Comparison of ENCODE assay signal across 19 cellular contexts in the genomic region with DNA sequence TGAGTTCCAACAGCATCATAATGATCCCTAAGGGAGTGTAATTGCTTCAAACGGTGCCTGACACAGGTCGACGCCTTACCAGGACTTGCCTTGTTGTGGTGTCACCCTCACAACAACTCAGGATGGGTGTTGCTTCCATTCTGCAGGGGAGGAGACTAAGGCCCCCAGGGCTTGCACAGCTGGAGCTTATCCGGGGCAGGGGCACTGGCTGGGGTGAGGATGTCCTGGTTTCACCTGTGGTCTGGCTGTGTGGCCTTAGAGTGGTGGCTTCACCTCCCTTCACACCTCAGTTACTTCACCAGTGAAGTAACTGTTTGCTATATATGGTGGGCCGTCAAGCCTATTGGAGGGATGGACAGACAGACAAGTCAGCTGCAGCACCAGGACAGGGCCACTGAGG. TPM values are rescaled to one million over a fixed set of nuclear protein-coding genes. Genes with fewer than 3 reads are reported as not detected.
DNase-seq lines count a peak whose midpoint lies in the region; ATAC-seq, FAIRE-seq and TF ChIP-seq lines count a peak whose summit lies in the region.
"Had no signal": no experiment of that assay in that cellular context is flagged by ENCODE, and none has a peak within 500 bp of the region (broad histone marks: within the 10 kb centered on the region; RNA-seq: fewer than 3 reads in every experiment).

No MANE protein-coding gene starts in this region.

- WGBS in HepG2 (ENCODE audit: low lambda C conversion rate): 89% methylated on average over 5 of the region's 5 CpGs
- WGBS in right lobe of liver (ENCODE audit: insufficient coverage, low coverage, low lambda C conversion rate, missing lambda C conversion rate): 72% methylated on average over 3 of the region's 5 CpGs

- FAIRE-seq in HepG2 (lab: Jason Lieb, UNC) (no peak), urothelium cell line (lab: Jason Lieb, UNC) (peak; percentile 91)

- TF ChIP-seq POLR2A in HepG2 (IDR thresholded peaks at IDR 0.05; ENCODE audit: insufficient read depth in 1 of 2, low read depth in 2 of 2, low read length in 2 of 2) (no peak), right lobe of liver (IDR thresholded peaks at IDR 0.05) (no peak), vagina (IDR thresholded peaks at IDR 0.05) (no peak)

- POLR2A ChIA-PET in HepG2 (lab: Yijun Ruan, JAX): interaction anchor here (0.9 to 2.7 kb wide), 11 partner anchors 8 to 231 kb away, joined by 3 to 28 read pairs (median 5); partner anchors contain the start of genes LLGL2 and TMEM94

- DNase-seq in HepG2 (ENCODE audit: low spot score) (no peak), right lobe of liver (no peak), urothelium cell line (ENCODE audit: low spot score) (no peak), medulla oblongata (ENCODE audit: extremely low spot score) (no peak), vagina (ENCODE audit: extremely low spot score in 2 of 2) (no peak), NCI-H187 treated with DMSO at 0.1 percent for 48 hours (lab: John Stamatoyannopoulos, UW) (no peak)
- DNase-seq: ACHN; activated CD4-positive, alpha-beta T cell treated with anti-CD3 and anti-CD28 coated beads, Interleukin-2, amount 10 ng/mL, durations not matched to agents 7 days and 5 days; activated naive CD8-positive, alpha-beta T cell treated with anti-CD3 and anti-CD28 coated beads for 36 hours; activated T-cell treated with anti-CD3 and anti-CD28 coated beads, Interleukin-2, amount 50 U/mL, for 4 hours; CD8-positive, alpha-beta T cell; effector memory CD8-positive, alpha-beta T cell; foreskin keratinocyte; HCEC 1CT; IMR-90; occipital lobe had no signal

- H3K9me3 ChIP-seq in HepG2 (ENCODE audit: low read length) (no peaks in the 10 kb centered on the region), right lobe of liver (no peaks in the 10 kb centered on the region), duodenal mucosa (ENCODE audit: control insufficient read depth in 1 of 2, low read length in 2 of 2) (no peaks in the 10 kb centered on the region), muscle layer of duodenum (ENCODE audit: control insufficient read depth in 1 of 2, low read length in 2 of 2) (no peaks in the 10 kb centered on the region), vagina (no peaks in the 10 kb centered on the region)

- no peak overlapping the region for H2AFZ ChIP-seq in HepG2 (ENCODE audit: low read length)

- intact Hi-C loops in HepG2 (cut with micrococcal nuclease; ENCODE audit: unreplicated experiment): loop anchor here (1.0 kb wide), 1 partner anchor 8 kb away; no protein-coding TSS in a partner anchor
- intact Hi-C loops in right lobe of liver (cut with DNase I): no loop called here
- intact Hi-C loops in vagina (cut with DNase I): no loop called here

- peak overlapping the region; percentile 96 for H3K4me2 ChIP-seq in HepG2 (ENCODE audit: low read depth, low read length)

- H3K9ac ChIP-seq in HepG2 (ENCODE audit: insufficient read depth, low read depth, low read length): peak overlapping the region; percentile 43; the same call in 1 of the 2 replicates
- H3K9ac ChIP-seq in duodenal mucosa (ENCODE audit: low read depth in 1 of 2, low read length in 2 of 2): peak overlapping the region; percentile 76 to 93

- TF ChIP-seq RAD21 in HepG2 (CRISPR knock-in tag; IDR thresholded peaks at IDR 0.05): no peak

- no TSS peak for BruUV-seq in HepG2 (replicated peaks; lab: Mats Ljungman, UMichigan)

- peak overlapping the region; percentile 66 for H3K27ac ChIP-seq in HepG2 (ENCODE audit: extremely low read length, insufficient read depth, low read length)
- no peak overlapping the region for H3K27ac ChIP-seq in right lobe of liver
- H3K27ac ChIP-seq in duodenal mucosa (ENCODE audit: low read depth, low read length): peak overlapping the region; percentile 100
- peak overlapping the region; percentile 85 for H3K27ac ChIP-seq in muscle layer of duodenum (ENCODE audit: low read length)
- no peak overlapping the region for H3K27ac ChIP-seq in vagina
- H3K27ac ChIP-seq: foreskin keratinocyte had no signal

- no peak for TF ChIP-seq EP300 in HepG2 (IDR thresholded peaks at IDR 0.05; ENCODE audit: low read depth in 2 of 2, low read length in 2 of 2)
- TF ChIP-seq EP300 in HepG2 (CRISPR knock-in tag; IDR thresholded peaks at IDR 0.05; ENCODE audit: borderline replicate concordance): no peak

- in situ Hi-C loops in HepG2 (cut with HindIII; ENCODE audit: extremely low pct_ligation_motif_present, low pct_unique_long_range_greater_than_20kb): no loop called here

- no peaks in the 10 kb centered on the region for H3K79me2 ChIP-seq in HepG2 (ENCODE audit: insufficient read depth, low read length)

- H4K20me1 ChIP-seq in HepG2 (ENCODE audit: insufficient read depth, low read length): no peaks in the 10 kb centered on the region

- H3K36me3 ChIP-seq in HepG2 (replicated peaks in 1 of 2; ENCODE audit: control insufficient read depth in 1 of 2, insufficient read depth in 2 of 2, low read length in 2 of 2) (peaks cover 5 to 20% of the 10 kb centered on the region in 2 experiments; a peak in 3 of 5 replicates), right lobe of liver (no peaks in the 10 kb centered on the region), duodenal mucosa (ENCODE audit: control insufficient read depth in 1 of 2, insufficient read depth in 2 of 2, low read length in 2 of 2) (peaks cover 7 to 36% of the 10 kb centered on the region in 2 donors), muscle layer of duodenum (ENCODE audit: control insufficient read depth in 1 of 2, insufficient read depth in 2 of 2, low read length in 2 of 2) (no peaks in the 10 kb centered on the region), vagina (no peaks in the 10 kb centered on the region)

- H3K4me3 ChIP-seq in HepG2 (replicated peaks in 1 of 3; ENCODE audit: insufficient read depth in 1 of 3, low read depth in 2 of 3, low read length in 3 of 3) (peak overlapping the region in 1 of 3 experiments; percentile 72; a peak in 1 of 6 replicates), right lobe of liver (no peak overlapping the region), duodenal mucosa (ENCODE audit: low read depth in 1 of 2, low read length in 2 of 2) (no peak overlapping the region), muscle layer of duodenum (ENCODE audit: low read depth in 1 of 2, low read length in 2 of 2) (no peak overlapping the region), vagina (no peak overlapping the region)
- H3K4me3 ChIP-seq: lung had no signal

- TF ChIP-seq CTCF in HepG2 (CRISPR knock-in tag; IDR thresholded peaks at IDR 0.05) (no peak), right lobe of liver (IDR thresholded peaks at IDR 0.05) (no peak), vagina (IDR thresholded peaks at IDR 0.05) (no peak)

- peaks cover 54% of the 10 kb centered on the region for H3K4me1 ChIP-seq in HepG2 (ENCODE audit: insufficient read depth, low read length)
- no peaks in the 10 kb centered on the region for H3K4me1 ChIP-seq in right lobe of liver
- peaks cover 32 to 36% of the 10 kb centered on the region in 2 donors for H3K4me1 ChIP-seq in duodenal mucosa (ENCODE audit: control insufficient read depth in 1 of 2, insufficient read depth in 2 of 2, low read length in 2 of 2)
- H3K4me1 ChIP-seq in muscle layer of duodenum (ENCODE audit: control insufficient read depth in 1 of 2, insufficient read depth in 2 of 2, low read length in 2 of 2): peaks cover 0 to 13% of the 10 kb centered on the region in 2 donors
- peaks cover 8% of the 10 kb centered on the region for H3K4me1 ChIP-seq in vagina

- ATAC-seq in HepG2: no peak
- no peak for ATAC-seq in right lobe of liver
- ATAC-seq: activated T-cell treated with anti-CD3 and anti-CD28 coated beads, Interleukin-2, amount 50 U/mL, for 4 hours; CD8-positive, alpha-beta T cell; effector memory CD8-positive, alpha-beta T cell had no signal

- H3K27me3 ChIP-seq in HepG2 (ENCODE audit: control insufficient read depth in 1 of 2, insufficient read depth in 2 of 2, low read length in 2 of 2) (no peaks in the 10 kb centered on the region), right lobe of liver (no peaks in the 10 kb centered on the region), duodenal mucosa (ENCODE audit: control insufficient read depth in 1 of 2, insufficient read depth in 2 of 2, low read length in 2 of 2) (no peaks in the 10 kb centered on the region), muscle layer of duodenum (ENCODE audit: low read depth, low read length) (no peaks in the 10 kb centered on the region), vagina (no peaks in the 10 kb centered on the region)
- H3K27me3 ChIP-seq: foreskin keratinocyte had no signal

- CTCF ChIA-PET in HepG2 (lab: Yijun Ruan, JAX; ENCODE audit: low intra/inter-chr PET ratio, low total read pairs): no interaction called here

RNA-seq across cellular contexts. Expression of gene LLGL2, which starts 23.3 kb away (rescaled TPM):
- total RNA-seq in HepG2 (2016; rRNA removed; fragmentation: Illumina TruSeq; extraction: Trizol): 53.9 and 86.7 TPM in 2 replicates
- 27.2 and 32.8 TPM in 2 replicates for total RNA-seq in HepG2 (2016; cell fraction: cytosol; rRNA removed; fragmentation: Illumina TruSeq; extraction: Trizol; ENCODE audit: low read depth)
- total RNA-seq in HepG2 (2016; cell fraction: insoluble cytoplasmic fraction; rRNA removed; fragmentation: Illumina TruSeq; extraction: Trizol): 51.9 and 87.2 TPM in 2 replicates
- 45.8 and 50.7 TPM in 2 replicates for total RNA-seq in HepG2 (2016; cell fraction: membrane; rRNA removed; fragmentation: Illumina TruSeq; extraction: Trizol)
- 72.1 and 85.8 TPM in 2 replicates for total RNA-seq in HepG2 (2016; cell fraction: nucleus; rRNA removed; fragmentation: Illumina TruSeq; extraction: Trizol)
- polyA plus RNA-seq in HepG2 (2011; rRNA removed): 83.0 and 109 TPM in 2 replicates
- 40.2 and 67.1 TPM in 2 replicates for polyA plus RNA-seq in HepG2 (2011; cell fraction: cytosol; rRNA removed)
- 384 and 448 TPM in 2 replicates for polyA plus RNA-seq in HepG2 (2011; cell fraction: nucleus; rRNA removed)
- 33.3 and 59.5 TPM in 2 replicates for polyA plus RNA-seq in HepG2 (2012)
- 23.2 and 28.1 TPM in 2 replicates for polyA plus RNA-seq in HepG2 (2016; cell fraction: cytosol; fragmentation: Illumina TruSeq; extraction: Trizol; ENCODE audit: low read depth)
- polyA plus RNA-seq in HepG2 (2016; cell fraction: insoluble cytoplasmic fraction; fragmentation: Illumina TruSeq; extraction: Trizol; ENCODE audit: low read depth): 41.6 and 52.9 TPM in 2 replicates
- 32.5 and 33.0 TPM in 2 replicates for polyA plus RNA-seq in HepG2 (2016; cell fraction: membrane; fragmentation: Illumina TruSeq; extraction: Trizol; ENCODE audit: low read depth)
- polyA plus RNA-seq in HepG2 (2016; cell fraction: nucleus; fragmentation: Illumina TruSeq; extraction: Trizol; ENCODE audit: insufficient read depth, low read depth): 204 and 230 TPM in 2 replicates
- 30.9 and 126 TPM in 2 replicates for polyA minus RNA-seq in HepG2 (2011; rRNA and poly(A)+ RNA removed; ENCODE audit: low replicate concordance)
- polyA minus RNA-seq in HepG2 (2011; cell fraction: cytosol; rRNA and poly(A)+ RNA removed): 30.6 and 31.7 TPM in 2 replicates
- polyA minus RNA-seq in HepG2 (2011; cell fraction: nucleus; rRNA and poly(A)+ RNA removed): 79.4 and 86.0 TPM in 2 replicates
- 10 to 100 TPM; 32.8 to 71.4 (median 44.6) TPM for total RNA-seq in right lobe of liver
- 44.9 TPM for total RNA-seq in vagina

RNA-seq across cellular contexts. Expression of gene TSEN54, which starts 32.5 kb away (rescaled TPM):
- total RNA-seq in HepG2 (2016; rRNA removed; fragmentation: Illumina TruSeq; extraction: Trizol) (43.6 and 62.9 TPM in 2 replicates), right lobe of liver (10 to 100 TPM in 4 of 6 experiments, 1 to 10 TPM in 2; 8.5 to 13.6 (median 10.2) TPM), vagina (30.9 TPM)
- total RNA-seq in HepG2 (2016; cell fraction: cytosol; rRNA removed; fragmentation: Illumina TruSeq; extraction: Trizol; ENCODE audit: low read depth): 20.6 and 23.0 TPM in 2 replicates
- total RNA-seq in HepG2 (2016; cell fraction: insoluble cytoplasmic fraction; rRNA removed; fragmentation: Illumina TruSeq; extraction: Trizol): 44.0 and 64.1 TPM in 2 replicates
- total RNA-seq in HepG2 (2016; cell fraction: membrane; rRNA removed; fragmentation: Illumina TruSeq; extraction: Trizol): 44.5 and 45.0 TPM in 2 replicates
- 39.9 and 48.4 TPM in 2 replicates for total RNA-seq in HepG2 (2016; cell fraction: nucleus; rRNA removed; fragmentation: Illumina TruSeq; extraction: Trizol)
- 63.3 and 64.4 TPM in 2 replicates for polyA plus RNA-seq in HepG2 (2011; rRNA removed)
- 36.2 and 47.1 TPM in 2 replicates for polyA plus RNA-seq in HepG2 (2011; cell fraction: cytosol; rRNA removed)
- polyA plus RNA-seq in HepG2 (2011; cell fraction: nucleus; rRNA removed): 87.7 and 89.1 TPM in 2 replicates
- 22.1 and 34.4 TPM in 2 replicates for polyA plus RNA-seq in HepG2 (2012)
- 20.4 and 20.5 TPM in 2 replicates for polyA plus RNA-seq in HepG2 (2016; cell fraction: cytosol; fragmentation: Illumina TruSeq; extraction: Trizol; ENCODE audit: low read depth)
- 37.7 and 50.5 TPM in 2 replicates for polyA plus RNA-seq in HepG2 (2016; cell fraction: insoluble cytoplasmic fraction; fragmentation: Illumina TruSeq; extraction: Trizol; ENCODE audit: low read depth)
- polyA plus RNA-seq in HepG2 (2016; cell fraction: membrane; fragmentation: Illumina TruSeq; extraction: Trizol; ENCODE audit: low read depth): 30.9 and 35.9 TPM in 2 replicates
- polyA plus RNA-seq in HepG2 (2016; cell fraction: nucleus; fragmentation: Illumina TruSeq; extraction: Trizol; ENCODE audit: insufficient read depth, low read depth): 108 and 110 TPM in 2 replicates
- polyA minus RNA-seq in HepG2 (2011; rRNA and poly(A)+ RNA removed; ENCODE audit: low replicate concordance): 56.0 and 95.0 TPM in 2 replicates
- 11.3 and 14.0 TPM in 2 replicates for polyA minus RNA-seq in HepG2 (2011; cell fraction: cytosol; rRNA and poly(A)+ RNA removed)
- 13.9 and 15.5 TPM in 2 replicates for polyA minus RNA-seq in HepG2 (2011; cell fraction: nucleus; rRNA and poly(A)+ RNA removed)

RNA-seq across cellular contexts. Expression of gene CASKIN2, which starts 33.5 kb away (rescaled TPM):
- total RNA-seq in HepG2 (2016; rRNA removed; fragmentation: Illumina TruSeq; extraction: Trizol): 5.2 and 10.6 TPM in 2 replicates
- total RNA-seq in HepG2 (2016; cell fraction: cytosol; rRNA removed; fragmentation: Illumina TruSeq; extraction: Trizol; ENCODE audit: low read depth): 1.5 and 1.8 TPM in 2 replicates
- 4.9 and 7.5 TPM in 2 replicates for total RNA-seq in HepG2 (2016; cell fraction: insoluble cytoplasmic fraction; rRNA removed; fragmentation: Illumina TruSeq; extraction: Trizol)
- 3.4 and 4.1 TPM in 2 replicates for total RNA-seq in HepG2 (2016; cell fraction: membrane; rRNA removed; fragmentation: Illumina TruSeq; extraction: Trizol)
- total RNA-seq in HepG2 (2016; cell fraction: nucleus; rRNA removed; fragmentation: Illumina TruSeq; extraction: Trizol): 6.8 and 8.0 TPM in 2 replicates
- polyA plus RNA-seq in HepG2 (2011; rRNA removed): 6.8 and 7.8 TPM in 2 replicates
- 1.9 and 2.2 TPM in 2 replicates for polyA plus RNA-seq in HepG2 (2011; cell fraction: cytosol; rRNA removed)
- polyA plus RNA-seq in HepG2 (2011; cell fraction: nucleus; rRNA removed): 23.6 and 26.5 TPM in 2 replicates
- polyA plus RNA-seq in HepG2 (2012): 6.2 and 9.6 TPM in 2 replicates
- 0.61 and 0.68 TPM in 2 replicates for polyA plus RNA-seq in HepG2 (2016; cell fraction: cytosol; fragmentation: Illumina TruSeq; extraction: Trizol; ENCODE audit: low read depth)
- 4.4 and 7.0 TPM in 2 replicates for polyA plus RNA-seq in HepG2 (2016; cell fraction: insoluble cytoplasmic fraction; fragmentation: Illumina TruSeq; extraction: Trizol; ENCODE audit: low read depth)
- 1.6 and 1.8 TPM in 2 replicates for polyA plus RNA-seq in HepG2 (2016; cell fraction: membrane; fragmentation: Illumina TruSeq; extraction: Trizol; ENCODE audit: low read depth)
- polyA plus RNA-seq in HepG2 (2016; cell fraction: nucleus; fragmentation: Illumina TruSeq; extraction: Trizol; ENCODE audit: insufficient read depth, low read depth): 16.3 and 16.6 TPM in 2 replicates
- polyA minus RNA-seq in HepG2 (2011; rRNA and poly(A)+ RNA removed; ENCODE audit: low replicate concordance): 11.8 and 14.9 TPM in 2 replicates
- 4.9 and 5.0 TPM in 2 replicates for polyA minus RNA-seq in HepG2 (2011; cell fraction: cytosol; rRNA and poly(A)+ RNA removed)
- polyA minus RNA-seq in HepG2 (2011; cell fraction: nucleus; rRNA and poly(A)+ RNA removed): 17.0 and 20.4 TPM in 2 replicates
- 10 to 100 TPM in 4 of 6 experiments, 1 to 10 TPM in 2; 9.0 to 26.0 (median 12.0) TPM for total RNA-seq in right lobe of liver
- 19.9 TPM for total RNA-seq in vagina

RNA-seq across cellular contexts. Expression of gene MYO15B, which starts 38.8 kb away (rescaled TPM):
- total RNA-seq in HepG2 (2016; rRNA removed; fragmentation: Illumina TruSeq; extraction: Trizol) (1.9 and 2.8 TPM in 2 replicates), right lobe of liver (100 to 1,000 TPM in 1 of 6 experiments, 10 to 100 TPM in 5; 26.4 to 104 (median 52.9) TPM), vagina (160 TPM)
- total RNA-seq in HepG2 (2016; cell fraction: cytosol; rRNA removed; fragmentation: Illumina TruSeq; extraction: Trizol; ENCODE audit: low read depth): 0.61 and 0.79 TPM in 2 replicates
- total RNA-seq in HepG2 (2016; cell fraction: insoluble cytoplasmic fraction; rRNA removed; fragmentation: Illumina TruSeq; extraction: Trizol): 1.1 and 2.7 TPM in 2 replicates
- total RNA-seq in HepG2 (2016; cell fraction: membrane; rRNA removed; fragmentation: Illumina TruSeq; extraction: Trizol): 0.83 and 1.2 TPM in 2 replicates
- total RNA-seq in HepG2 (2016; cell fraction: nucleus; rRNA removed; fragmentation: Illumina TruSeq; extraction: Trizol): 3.0 and 3.8 TPM in 2 replicates
- 8.1 and 11.2 TPM in 2 replicates for polyA plus RNA-seq in HepG2 (2011; rRNA removed)
- 1.6 and 2.5 TPM in 2 replicates for polyA plus RNA-seq in HepG2 (2011; cell fraction: cytosol; rRNA removed)
- 122 and 144 TPM in 2 replicates for polyA plus RNA-seq in HepG2 (2011; cell fraction: nucleus; rRNA removed)
- polyA plus RNA-seq in HepG2 (2012): 9.5 and 12.7 TPM in 2 replicates
- polyA plus RNA-seq in HepG2 (2016; cell fraction: cytosol; fragmentation: Illumina TruSeq; extraction: Trizol; ENCODE audit: low read depth): 0.53 and 1.00 TPM in 2 replicates
- 0.63 and 1.4 TPM in 2 replicates for polyA plus RNA-seq in HepG2 (2016; cell fraction: insoluble cytoplasmic fraction; fragmentation: Illumina TruSeq; extraction: Trizol; ENCODE audit: low read depth)
- polyA plus RNA-seq in HepG2 (2016; cell fraction: membrane; fragmentation: Illumina TruSeq; extraction: Trizol; ENCODE audit: low read depth): 0.49 and 0.86 TPM in 2 replicates
- 12.0 and 13.6 TPM in 2 replicates for polyA plus RNA-seq in HepG2 (2016; cell fraction: nucleus; fragmentation: Illumina TruSeq; extraction: Trizol; ENCODE audit: insufficient read depth, low read depth)
- polyA minus RNA-seq in HepG2 (2011; rRNA and poly(A)+ RNA removed; ENCODE audit: low replicate concordance): 7.2 and 13.2 TPM in 2 replicates
- polyA minus RNA-seq in HepG2 (2011; cell fraction: cytosol; rRNA and poly(A)+ RNA removed): 3.0 and 6.8 TPM in 2 replicates
- polyA minus RNA-seq in HepG2 (2011; cell fraction: nucleus; rRNA and poly(A)+ RNA removed): 16.5 and 25.7 TPM in 2 replicates

Comparison
In these comparisons a context has a peak if more than half of its experiments do, and no peak if none do; other contexts are left out.
1. H3K27ac ChIP-seq: peak in HepG2 (single experiment), duodenal mucosa (single experiment) and muscle layer of duodenum (single experiment); none in right lobe of liver (0 of 3) and vagina (single experiment).